13 cellular contexts compared by ENCODE assay signal in the genomic region with DNA sequence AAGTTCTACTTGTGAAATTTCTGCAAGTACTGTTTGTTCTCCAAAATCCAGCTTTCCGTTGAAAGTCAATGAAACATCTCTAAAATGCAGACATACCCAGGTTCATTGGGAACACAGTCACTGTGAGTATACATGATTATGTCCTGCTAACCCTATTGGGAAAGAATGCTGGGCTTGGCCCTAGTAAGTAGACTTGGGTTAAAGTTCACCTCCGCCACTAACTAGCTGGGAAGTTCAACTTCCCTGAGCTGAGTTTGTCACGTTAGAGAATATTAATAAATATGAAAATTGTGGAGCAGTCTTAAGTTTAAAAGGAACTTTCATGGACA. TPM values are rescaled to one million over a fixed set of nuclear protein-coding genes. Genes with fewer than 3 reads are reported as not detected.
DNase-seq lines count a peak whose midpoint lies in the region; ATAC-seq and TF ChIP-seq lines count a peak whose summit lies in the region.
"Had no signal": no experiment of that assay in that cellular context is flagged by ENCODE, and none has a peak within 500 bp of the region (broad histone marks: within the 10 kb centered on the region; RNA-seq: fewer than 3 reads in every experiment).

No MANE protein-coding gene starts in this region.

- no peak overlapping the region for H4K91ac ChIP-seq in mesenchymal stem cell (ENCODE audit: low read length)

- TF ChIP-seq CTCF in chondrocyte (IDR thresholded peaks at IDR 0.05): no peak

- H2BK120ac ChIP-seq in mesenchymal stem cell (ENCODE audit: low read depth, low read length): no peak overlapping the region

- peak overlapping the region; percentile 18 to 34 for H2BK12ac ChIP-seq in mesenchymal stem cell (ENCODE audit: low read length in 2 of 2)

- H3K27me3 ChIP-seq in mesenchymal stem cell (ENCODE audit: control insufficient read depth in 1 of 2, insufficient read depth in 1 of 2, low read length in 2 of 2) (no peaks in the 10 kb centered on the region), thymus (ENCODE audit: control insufficient read depth, insufficient read depth) (no peaks in the 10 kb centered on the region)
- H3K27me3 ChIP-seq: MG63 had no signal

- H2BK5ac ChIP-seq in mesenchymal stem cell (ENCODE audit: low read depth, low read length, poor library complexity, severe bottlenecking): no peak overlapping the region

- H3K4me3 Mint-ChIP-seq in chondrocyte (ENCODE audit: unreplicated experiment): peak overlapping the region; percentile 28
- no peak overlapping the region for H3K4me3 Mint-ChIP-seq in stimulated activated naive CD8-positive, alpha-beta T cell treated with anti-CD3 and anti-CD28 coated beads, Interleukin-15, amount 100 ng/mL, for 72 hours
- H3K4me3 Mint-ChIP-seq: activated T-cell treated with anti-CD3 and anti-CD28 coated beads, Interleukin-2, amount 50 U/mL, for 4 hours had no signal

- no peak overlapping the region for H2BK15ac ChIP-seq in mesenchymal stem cell (ENCODE audit: low read depth, poor library complexity, severe bottlenecking)

- H3K79me1 ChIP-seq in mesenchymal stem cell (replicated peaks; ENCODE audit: low read length, poor library complexity, severe bottlenecking): peaks cover 3% of the 10 kb centered on the region

- no peak overlapping the region for H2AFZ ChIP-seq in mesenchymal stem cell (ENCODE audit: low read depth, low read length)

- H3K36me3 Mint-ChIP-seq in chondrocyte (ENCODE audit: low read depth): peaks cover 6% of the 10 kb centered on the region

- H2AK5ac ChIP-seq in mesenchymal stem cell (ENCODE audit: low read length, severe bottlenecking): no peak overlapping the region

- 89% methylated on average over 2 of the region's 3 CpGs for WGBS in mesenchymal stem cell
- WGBS in thymus: 52% methylated on average over 3 of the region's 3 CpGs

- no peak for DNase-seq in Jurkat, Clone E6-1 (ENCODE audit: low read depth, low spot score)
- DNase-seq in chondrocyte (ENCODE audit: low spot score) (no peak), mesenchymal stem cell (no peak)
- DNase-seq in activated CD8-positive, alpha-beta memory T cell treated with anti-CD3 and anti-CD28 coated beads, Interleukin-2, amount 50 U/mL, for 48 hours: no peak
- DNase-seq in stimulated activated naive CD8-positive, alpha-beta T cell treated with anti-CD3 and anti-CD28 coated beads, Interleukin-15, amount 100 ng/mL, for 72 hours: no peak
- DNase-seq: activated T-cell treated with anti-CD3 and anti-CD28 coated beads, Interleukin-2, amount 50 U/mL, for 4 hours; cerebellar nuclear complex; NCI-H748 treated with DMSO at 0.1 percent for 48 hours; stimulated activated CD4-positive, alpha-beta T cell treated with anti-CD3 and anti-CD28 coated beads, Interleukin-4, amount 100 ng/mL, for 4 hours had no signal

- no peak overlapping the region for H3K27ac ChIP-seq in mesenchymal stem cell (ENCODE audit: low read length, poor library complexity, severe bottlenecking)
- H3K27ac ChIP-seq in thymus (ENCODE audit: low read depth): peak overlapping the region; percentile 74

- peaks cover 3 to 12% of the 10 kb centered on the region in 2 experiments for H3K36me3 ChIP-seq in mesenchymal stem cell (ENCODE audit: control insufficient read depth in 1 of 2, insufficient read depth in 2 of 2, low read depth in 1 of 2, low read length in 2 of 2)
- H3K36me3 ChIP-seq in thymus (ENCODE audit: control insufficient read depth, insufficient read depth): no peaks in the 10 kb centered on the region
- H3K36me3 ChIP-seq: MG63 had no signal

- ATAC-seq in stimulated activated naive CD8-positive, alpha-beta T cell treated with anti-CD3 and anti-CD28 coated beads, Interleukin-15, amount 100 ng/mL, for 72 hours: no peak
- no peak for ATAC-seq in HG03025 (IDR thresholded peaks at IDR 0.05; ENCODE audit: low FRiP score, unreplicated experiment)
- ATAC-seq: activated T-cell treated with anti-CD3 and anti-CD28 coated beads, Interleukin-2, amount 50 U/mL, for 4 hours had no signal

- peak overlapping the region; percentile 9 for H3K4me3 ChIP-seq in Jurkat, Clone E6-1 (ENCODE audit: low read length)
- H3K4me3 ChIP-seq in mesenchymal stem cell (ENCODE audit: insufficient read depth in 1 of 2, low read depth in 1 of 2, low read length in 2 of 2) (peak overlapping the region in 1 of 2 experiments; percentile 59), thymus (ENCODE audit: low read length) (peak overlapping the region; percentile 6)
- H3K4me3 ChIP-seq: MG63 had no signal

- H3K27me3 Mint-ChIP-seq in chondrocyte (ENCODE audit: low read depth): no peaks in the 10 kb centered on the region
- H3K27me3 Mint-ChIP-seq in stimulated activated naive CD8-positive, alpha-beta T cell treated with anti-CD3 and anti-CD28 coated beads, Interleukin-15, amount 100 ng/mL, for 72 hours: no peaks in the 10 kb centered on the region

- H3K14ac ChIP-seq in mesenchymal stem cell (ENCODE audit: low read length in 2 of 2): no peak overlapping the region

- H3K23ac ChIP-seq in mesenchymal stem cell (ENCODE audit: low read length in 2 of 2): no peak overlapping the region

- peak overlapping the region; percentile 88 for H3K27ac Mint-ChIP-seq in chondrocyte (ENCODE audit: unreplicated experiment)
- H3K27ac Mint-ChIP-seq in stimulated activated naive CD8-positive, alpha-beta T cell treated with anti-CD3 and anti-CD28 coated beads, Interleukin-15, amount 100 ng/mL, for 72 hours: no peak overlapping the region

- H3K9ac ChIP-seq in mesenchymal stem cell (ENCODE audit: low read length): peak overlapping the region; percentile 86

- H3K9me3 ChIP-seq in mesenchymal stem cell (ENCODE audit: control insufficient read depth, low read length) (no peaks in the 10 kb centered on the region), thymus (ENCODE audit: control insufficient read depth) (no peaks in the 10 kb centered on the region)
- H3K9me3 ChIP-seq: MG63 had no signal

- H4K8ac ChIP-seq in mesenchymal stem cell (ENCODE audit: low read length): no peak overlapping the region

- no peaks in the 10 kb centered on the region for H3K9me3 Mint-ChIP-seq in chondrocyte (ENCODE audit: low read depth)
- H3K9me3 Mint-ChIP-seq in stimulated activated naive CD8-positive, alpha-beta T cell treated with anti-CD3 and anti-CD28 coated beads, Interleukin-15, amount 100 ng/mL, for 72 hours: no peaks in the 10 kb centered on the region
- H3K9me3 Mint-ChIP-seq: activated T-cell treated with anti-CD3 and anti-CD28 coated beads, Interleukin-2, amount 50 U/mL, for 4 hours; neural crest cell had no signal

- no peak overlapping the region for H3K4ac ChIP-seq in mesenchymal stem cell (ENCODE audit: low read depth in 1 of 2, low read length in 2 of 2)

- peaks cover 2% of the 10 kb centered on the region for H3K4me1 ChIP-seq in mesenchymal stem cell (ENCODE audit: control insufficient read depth, insufficient read depth, low read depth, low read length)
- peaks cover 12% of the 10 kb centered on the region for H3K4me1 ChIP-seq in thymus (ENCODE audit: control insufficient read depth, insufficient read depth, low read length)

- H3K4me2 ChIP-seq in mesenchymal stem cell (ENCODE audit: low read length, poor library complexity, severe bottlenecking): no peak overlapping the region

- H3K18ac ChIP-seq in mesenchymal stem cell (ENCODE audit: low read depth in 1 of 2, low read length in 2 of 2): no peak overlapping the region

- H3K4me1 Mint-ChIP-seq in chondrocyte (ENCODE audit: low read depth): peaks cover 13% of the 10 kb centered on the region
- H3K4me1 Mint-ChIP-seq in stimulated activated naive CD8-positive, alpha-beta T cell treated with anti-CD3 and anti-CD28 coated beads, Interleukin-15, amount 100 ng/mL, for 72 hours: peaks cover 11% of the 10 kb centered on the region

RNA-seq across cellular contexts. Expression of a gene that starts 10.5 kb away (rescaled TPM):
- polyA plus RNA-seq in Jurkat, Clone E6-1 (2012; ENCODE audit: insufficient read depth, insufficient read length): 359 TPM
- total RNA-seq in chondrocyte: 114 to 208 TPM (median 118 TPM) in 3 replicates
- 164 TPM for polyA plus RNA-seq in mesenchymal stem cell (2013, experiment 1 of 2)
- polyA plus RNA-seq in mesenchymal stem cell (2013, experiment 2 of 2): 159 TPM
- polyA plus RNA-seq in thymus: 48.9 TPM

RNA-seq across cellular contexts. Expression of a gene that starts 41.9 kb away (rescaled TPM):
- 71.2 TPM for polyA plus RNA-seq in Jurkat, Clone E6-1 (2012; ENCODE audit: insufficient read depth, insufficient read length)
- total RNA-seq in chondrocyte: 11.3 to 18.7 TPM (median 12.9 TPM) in 3 replicates
- 12.6 TPM for polyA plus RNA-seq in mesenchymal stem cell (2013, experiment 1 of 2)
- polyA plus RNA-seq in mesenchymal stem cell (2013, experiment 2 of 2): 12.3 TPM
- 17.2 TPM for polyA plus RNA-seq in thymus
